ENCODE assay signal across 28 cellular contexts in the genomic region with DNA sequence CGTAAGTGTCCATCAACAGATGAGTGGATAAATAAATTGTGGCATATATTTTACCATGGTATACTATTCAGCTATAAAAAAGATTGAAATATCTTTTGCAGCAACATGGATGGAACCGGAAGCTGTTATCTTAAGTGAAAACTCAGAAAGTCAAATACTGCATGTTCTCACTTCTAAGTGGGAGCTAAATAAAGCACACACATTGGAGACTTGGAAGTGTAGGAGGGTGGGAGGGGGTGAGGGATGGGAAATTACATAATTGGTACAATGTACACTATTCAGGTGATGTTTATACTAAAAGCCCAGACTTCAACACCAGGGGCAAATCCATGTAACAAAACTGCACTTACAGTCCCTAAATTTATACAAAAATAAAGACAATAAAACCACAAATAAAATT.
"Had no signal": no experiment of that assay in that cellular context is flagged by ENCODE, and none has a peak within 500 bp of the region (broad histone marks: within the 10 kb centered on the region; RNA-seq: fewer than 3 reads in every experiment).

No MANE protein-coding gene starts in this region.

- ATAC-seq: naive thymus-derived CD8-positive, alpha-beta T cell; psoas muscle; right cardiac atrium; right lobe of liver; stimulated activated effector memory CD8-positive, alpha-beta T cell treated with anti-CD3 and anti-CD28 coated beads, Interleukin-12 subunit alpha, Interleukin-12 subunit beta, amount 100 ng/mL, for 72 hours had no signal

- H3K9me3 ChIP-seq: ovary, thoracic aorta, thyroid gland had no signal

- H2AFZ ChIP-seq: neural progenitor cell, parathyroid adenoma had no signal

- H3K27me3 Mint-ChIP-seq: progenitor cell of endocrine pancreas; stimulated activated naive B cell treated with anti-CD40 and anti-IgM and Interleukin-4, amounts not matched to agents 10 μg/mL and 1 μg/mL and 100 μg/mL, for 72 hours had no signal

- H3K27me3 ChIP-seq: neural progenitor cell, ovary, right lobe of liver, sigmoid colon, stomach, thyroid gland, tibial nerve, upper lobe of left lung, vagina had no signal

- DNase-seq: naive thymus-derived CD8-positive, alpha-beta T cell; occipital lobe; ovary; posterior cingulate gyrus; psoas muscle; right cardiac atrium; right lobe of liver; sigmoid colon; small intestine; stimulated activated CD4-positive, alpha-beta T cell treated with anti-CD3 and anti-CD28 coated beads, Interleukin-15, amount 100 ng/mL, for 24 hours; stimulated activated CD4-positive, alpha-beta T cell treated with anti-CD3 and anti-CD28 coated beads, Interleukin-2, amount 100 ng/mL, for 24 hours; stimulated activated CD4-positive, alpha-beta T cell treated with anti-CD3 and anti-CD28 coated beads, Interleukin-4, amount 100 ng/mL, for 1 hour; stimulated activated naive B cell treated with anti-CD40 and anti-IgM and Interleukin-4, amounts not matched to agents 10 μg/mL and 1 μg/mL and 100 μg/mL, for 72 hours; stimulated activated naive CD4-positive, alpha-beta T cell treated with Interleukin-2 at 50 U/mL for 16 hours; stomach; thyroid gland; trophoblast cell; upper lobe of left lung had no signal

- H3K4me3 Mint-ChIP-seq: naive thymus-derived CD8-positive, alpha-beta T cell; nephron; neural progenitor cell; stimulated activated effector memory CD8-positive, alpha-beta T cell treated with anti-CD3 and anti-CD28 coated beads, Interleukin-12 subunit alpha, Interleukin-12 subunit beta, amount 100 ng/mL, for 72 hours; stimulated activated naive B cell treated with anti-CD40 and anti-IgM and Interleukin-4, amounts not matched to agents 10 μg/mL and 1 μg/mL and 100 μg/mL, for 72 hours; stimulated activated naive CD8-positive, alpha-beta T cell treated with anti-CD3 and anti-CD28 coated beads, Interleukin-15, Interleukin-2, amounts not matched to agents 100 ng/mL and 50 ng/mL, for 24 hours had no signal

- H3K4me2 ChIP-seq: neural progenitor cell had no signal

- H3K4me3 ChIP-seq: neural progenitor cell, ovary, psoas muscle, right lobe of liver, sigmoid colon, stomach, thoracic aorta, thyroid gland, tibial nerve, upper lobe of left lung, vagina had no signal

- H3K36me3 Mint-ChIP-seq: stimulated activated effector memory CD8-positive, alpha-beta T cell treated with anti-CD3 and anti-CD28 coated beads, Interleukin-12 subunit alpha, Interleukin-12 subunit beta, amount 100 ng/mL, for 72 hours had no signal

- H3K79me2 ChIP-seq: parathyroid adenoma had no signal

- H3K27ac ChIP-seq: neural progenitor cell, ovary, parathyroid adenoma, psoas muscle, right lobe of liver, sigmoid colon, stomach, thoracic aorta, thyroid gland, tibial nerve, upper lobe of left lung, vagina had no signal

- H3K27ac Mint-ChIP-seq: naive thymus-derived CD8-positive, alpha-beta T cell; nephron; neural progenitor cell; progenitor cell of endocrine pancreas; stimulated activated effector memory CD8-positive, alpha-beta T cell treated with anti-CD3 and anti-CD28 coated beads, Interleukin-12 subunit alpha, Interleukin-12 subunit beta, amount 100 ng/mL, for 72 hours; stimulated activated naive B cell treated with anti-CD40 and anti-IgM and Interleukin-4, amounts not matched to agents 10 μg/mL and 1 μg/mL and 100 μg/mL, for 72 hours; stimulated activated naive CD8-positive, alpha-beta T cell treated with anti-CD3 and anti-CD28 coated beads, Interleukin-15, Interleukin-2, amounts not matched to agents 100 ng/mL and 50 ng/mL, for 24 hours had no signal

- FAIRE-seq: small intestine, urothelium cell line had no signal

- H3K36me3 ChIP-seq: neural progenitor cell, ovary, right lobe of liver, sigmoid colon, stomach, thoracic aorta, thyroid gland, tibial nerve, upper lobe of left lung, vagina had no signal

- H3K4me1 ChIP-seq: parathyroid adenoma, psoas muscle, right lobe of liver, sigmoid colon, stomach, thyroid gland, tibial nerve, upper lobe of left lung, vagina had no signal

- H3K4me1 Mint-ChIP-seq: nephron; stimulated activated effector memory CD8-positive, alpha-beta T cell treated with anti-CD3 and anti-CD28 coated beads, Interleukin-12 subunit alpha, Interleukin-12 subunit beta, amount 100 ng/mL, for 72 hours had no signal
